Comparison of ENCODE assay signal across 11 cellular contexts in genomic region chr17:50059256-50059655, GRCh38. TPM values are rescaled to one million over a fixed set of nuclear protein-coding genes. Genes with fewer than 3 reads are reported as not detected.
DNase-seq lines count a peak whose midpoint lies in the region; ATAC-seq, FAIRE-seq and TF ChIP-seq lines count a peak whose summit lies in the region.
"Had no signal": no experiment of that assay in that cellular context is flagged by ENCODE, and none has a peak within 500 bp of the region (broad histone marks: within the 10 kb centered on the region; RNA-seq: fewer than 3 reads in every experiment).

No MANE protein-coding gene starts in this region.

- TF ChIP-seq CTCF in fibroblast of lung (conservative IDR thresholded peaks at IDR 0.05 in 1 of 2, IDR thresholded peaks at IDR 0.05 in 1 of 2; ENCODE audit: low read depth in 1 of 2, low read length in 2 of 2) = no peak

- DNase-seq in RCC 7860 (ENCODE audit: low spot score) (peak; percentile 32), fibroblast of lung (ENCODE audit: low read depth in 2 of 2) (no peak), trophoblast cell (peak; percentile 90 to 91), CD1c-positive myeloid dendritic cell (ENCODE audit: extremely low spot score) (no peak), NOMO-1 treated with dmso at 0.1 percent for 144 hours (lab: John Stamatoyannopoulos, UW; ENCODE audit: unreplicated experiment) (no peak), DMS53 (lab: John Stamatoyannopoulos, UW) (no peak)
- DNase-seq: MM.1S had no signal

- H2AFZ ChIP-seq in fibroblast of lung (ENCODE audit: low read length) (no peak overlapping the region), trophoblast cell (ENCODE audit: insufficient read depth, low read length, poor library complexity) (no peak overlapping the region)

- no peaks in the 10 kb centered on the region for H3K36me3 ChIP-seq in BLaER1 treated with 17β-estradiol and CSF1 and Interleukin-3, amounts not matched to agents 10 nM and 100 nM
- H3K36me3 ChIP-seq in fibroblast of lung (ENCODE audit: control insufficient read depth, insufficient read depth, low read length) (peaks cover 2% of the 10 kb centered on the region), trophoblast cell (ENCODE audit: control insufficient read depth in 1 of 2, insufficient read depth in 2 of 2, low read length in 2 of 2) (peaks cover 2% of the 10 kb centered on the region in 2 experiments)

- H3K4me1 ChIP-seq in BLaER1 treated with 17β-estradiol and CSF1 and Interleukin-3, amounts not matched to agents 10 nM and 100 nM = peaks cover 39 to 60% (median 43%) of the 10 kb centered on the region in 10 experiments
- H3K4me1 ChIP-seq in fibroblast of lung (ENCODE audit: control insufficient read depth, extremely low read depth, insufficient read depth, low read length) (peaks cover 62% of the 10 kb centered on the region), trophoblast cell (ENCODE audit: control insufficient read depth in 1 of 2, insufficient read depth in 2 of 2, low read length in 2 of 2) (peaks cover 49 to 57% of the 10 kb centered on the region in 2 experiments)

- FAIRE-seq in RCC 7860 (lab: Jason Lieb, UNC) = no peak

- no peak overlapping the region for H3K14ac ChIP-seq in trophoblast cell (ENCODE audit: low read length)

- H3K4me2 ChIP-seq in BLaER1 treated with 17β-estradiol and CSF1 and Interleukin-3, amounts not matched to agents 10 nM and 100 nM = peak overlapping the region; percentile 39 to 84 (median 71)
- peak overlapping the region; percentile 71 for H3K4me2 ChIP-seq in fibroblast of lung (ENCODE audit: extremely low read depth, insufficient read depth, low read length)
- H3K4me2 ChIP-seq in trophoblast cell (ENCODE audit: low read length) = no peak overlapping the region

- no peak overlapping the region for H3K4ac ChIP-seq in trophoblast cell (ENCODE audit: low read depth, low read length)

- no peak overlapping the region for H2BK12ac ChIP-seq in trophoblast cell (ENCODE audit: low read length)

- no peak overlapping the region for H3K23ac ChIP-seq in trophoblast cell (ENCODE audit: low read length)

- no peak overlapping the region for H3K4me3 ChIP-seq in BLaER1 treated with 17β-estradiol and CSF1 and Interleukin-3, amounts not matched to agents 10 nM and 100 nM
- peak overlapping the region; percentile 8 to 82 (median 12) for H3K4me3 ChIP-seq in fibroblast of lung (replicated peaks in 1 of 4; ENCODE audit: control extremely low read depth in 1 of 4, insufficient read depth in 1 of 4, low read depth in 3 of 4, low read length in 4 of 4)
- H3K4me3 ChIP-seq in trophoblast cell (ENCODE audit: low read depth, low read length) = no peak overlapping the region

- peak overlapping the region in 2 of 11 experiments; percentile 2 to 6; a peak in 2 of 22 replicates for H3K9ac ChIP-seq in BLaER1 treated with 17β-estradiol and CSF1 and Interleukin-3, amounts not matched to agents 10 nM and 100 nM
- H3K9ac ChIP-seq in fibroblast of lung (ENCODE audit: insufficient read depth, low read length) = no peak overlapping the region
- H3K9ac ChIP-seq in trophoblast cell (ENCODE audit: low read length) = peak overlapping the region; percentile 28

- no peak overlapping the region for H2BK120ac ChIP-seq in trophoblast cell (ENCODE audit: insufficient read depth, low read length, poor library complexity)

- no CpG with 5 or more reads among the region's 4 CpGs for WGBS in trophoblast cell (ENCODE audit: extremely low coverage, insufficient coverage, insufficient read length)

- H2AK5ac ChIP-seq in trophoblast cell (ENCODE audit: low read length) = no peak overlapping the region

- H3K79me2 ChIP-seq in fibroblast of lung (ENCODE audit: control insufficient read depth, insufficient read depth, low read length) = peaks cover 87% of the 10 kb centered on the region
- H3K79me2 ChIP-seq in trophoblast cell (ENCODE audit: control insufficient read depth, insufficient read depth, low read length, poor library complexity) = peaks cover 17% of the 10 kb centered on the region

- H3K27ac ChIP-seq in BLaER1 treated with 17β-estradiol and CSF1 and Interleukin-3, amounts not matched to agents 10 nM and 100 nM = no peak overlapping the region
- H3K27ac ChIP-seq in fibroblast of lung (ENCODE audit: insufficient read depth, low read length) (peak overlapping the region; percentile 54), trophoblast cell (ENCODE audit: low read depth, low read length) (peak overlapping the region; percentile 22)

- peak overlapping the region; percentile 1 for H4K91ac ChIP-seq in trophoblast cell (ENCODE audit: low read depth, low read length)

- no peak overlapping the region for H4K8ac ChIP-seq in trophoblast cell (ENCODE audit: low read depth, low read length)

- no peak for ATAC-seq in HG03108 (IDR thresholded peaks at IDR 0.05; ENCODE audit: unreplicated experiment)
- ATAC-seq: activated naive CD4-positive, alpha-beta T cell treated with anti-CD3 and anti-CD28 coated beads, Interleukin-2, amount 50 U/mL, for 72 hours; natural killer cell treated with Interleukin-12 subunit alpha and Interleukin-12 subunit beta and Interleukin-15 and Interleukin-18, amount 100 ng/mL, for 72 hours had no signal

- no peaks in the 10 kb centered on the region for H3K9me3 ChIP-seq in BLaER1 treated with 17β-estradiol and CSF1 and Interleukin-3, amounts not matched to agents 10 nM and 100 nM (replicated peaks in 1 of 11)
- no peaks in the 10 kb centered on the region for H3K9me3 ChIP-seq in fibroblast of lung (ENCODE audit: control insufficient read depth, insufficient read depth, low read depth, low read length)
- H3K9me3 ChIP-seq in trophoblast cell (ENCODE audit: insufficient read depth, low read depth, low read length) = no peaks in the 10 kb centered on the region

- peak overlapping the region; percentile 1 for H2BK5ac ChIP-seq in trophoblast cell (ENCODE audit: low read depth, low read length, poor library complexity)

- H4K12ac ChIP-seq in trophoblast cell (ENCODE audit: low read depth, low read length) = no peak overlapping the region

- H3K79me1 ChIP-seq in trophoblast cell (ENCODE audit: low read length) = peaks cover 25% of the 10 kb centered on the region

- peaks cover 0 to 28% (median 13%) of the 10 kb centered on the region in 11 experiments; a peak in 13 of 22 replicates for H4K20me1 ChIP-seq in BLaER1 treated with 17β-estradiol and CSF1 and Interleukin-3, amounts not matched to agents 10 nM and 100 nM
- H4K20me1 ChIP-seq in fibroblast of lung (ENCODE audit: control insufficient read depth, extremely low read depth, insufficient read depth, low read length) = no peaks in the 10 kb centered on the region

- H3K18ac ChIP-seq in trophoblast cell (ENCODE audit: low read length) = peak overlapping the region; percentile 10

- peaks cover 41 to 51% (median 49%) of the 10 kb centered on the region in 11 experiments for H3K27me3 ChIP-seq in BLaER1 treated with 17β-estradiol and CSF1 and Interleukin-3, amounts not matched to agents 10 nM and 100 nM
- H3K27me3 ChIP-seq in fibroblast of lung (ENCODE audit: control insufficient read depth, insufficient read depth, low read length) = no peaks in the 10 kb centered on the region
- H3K27me3 ChIP-seq in trophoblast cell (ENCODE audit: insufficient read depth, low read length) = no peaks in the 10 kb centered on the region

RNA-seq across cellular contexts. Expression of gene ITGA3, which starts 3.3 kb away (rescaled TPM):
- 89.1 and 269 TPM in 2 replicates for total RNA-seq in fibroblast of lung
- polyA plus RNA-seq in fibroblast of lung = 67.3 and 76.6 TPM in 2 replicates
- polyA plus RNA-seq in fibroblast of lung (2012) = 120 and 129 TPM in 2 replicates
- polyA minus RNA-seq in fibroblast of lung (ENCODE audit: low replicate concordance) = 307 and 449 TPM in 2 replicates
- 63.3 and 65.7 TPM in 2 replicates for polyA plus RNA-seq in trophoblast cell (2013)

RNA-seq across cellular contexts. Expression of gene PDK2, which starts 35.9 kb away (rescaled TPM):
- 19.2 and 19.3 TPM in 2 replicates for total RNA-seq in fibroblast of lung
- polyA plus RNA-seq in fibroblast of lung = 41.0 and 44.6 TPM in 2 replicates
- polyA plus RNA-seq in fibroblast of lung (2012) = 27.6 and 28.3 TPM in 2 replicates
- polyA minus RNA-seq in fibroblast of lung (ENCODE audit: low replicate concordance) = 178 and 230 TPM in 2 replicates
- 16.1 and 16.2 TPM in 2 replicates for polyA plus RNA-seq in trophoblast cell (2013)

Comparison
In these comparisons a context has a peak if more than half of its experiments do, and no peak if none do; other contexts are left out.
1. H3K27ac ChIP-seq: peak in fibroblast of lung (single experiment) and trophoblast cell (single experiment); none in BLaER1 treated with 17β-estradiol and CSF1 and Interleukin-3, amounts not matched to agents 10 nM and 100 nM (0 of 11).
2. H3K4me3 ChIP-seq: peak in fibroblast of lung (4 of 4); none in BLaER1 treated with 17β-estradiol and CSF1 and Interleukin-3, amounts not matched to agents 10 nM and 100 nM (0 of 10) and trophoblast cell (single experiment).
3. DNase-seq: peak in RCC 7860 (single experiment) and trophoblast cell (2 of 2); none in fibroblast of lung (0 of 2), CD1c-positive myeloid dendritic cell (single experiment), NOMO-1 treated with dmso at 0.1 percent for 144 hours (single experiment) and DMS53 (single experiment).